ENCODE assay signal across 1 cellular context in the genomic region with DNA sequence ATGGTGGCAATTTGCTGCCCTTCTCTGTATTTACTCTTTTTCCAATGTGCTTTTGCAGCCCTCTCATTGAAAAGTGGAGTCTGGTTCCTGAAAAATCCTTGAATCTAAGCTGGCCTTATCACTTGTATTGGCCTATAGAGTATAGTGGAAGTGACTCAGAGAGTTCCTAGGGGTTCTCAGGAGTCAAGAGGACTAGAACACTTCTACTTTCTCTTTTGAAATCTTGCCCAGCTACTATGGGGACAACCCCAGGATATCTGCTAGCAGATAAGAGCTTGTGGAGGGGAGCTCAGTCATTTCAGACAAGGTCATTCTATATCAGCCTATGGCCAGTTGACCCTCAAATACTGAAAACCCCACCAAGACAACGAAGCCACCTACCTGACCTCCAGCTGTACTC.
TF ChIP-seq lines count a peak whose summit lies in the region.

No MANE protein-coding gene starts in this region.

TF ChIP-seq in K562, 482 proteins besides CTCF, POLR2A, EP300 and RAD21 (continued from another document and continues in another):
- TF ChIP-seq SMARCA4 (IDR thresholded peaks at IDR 0.05): peak; percentile 45; the same call in 1 of the 2 replicates
- TF ChIP-seq, protein P1, sequence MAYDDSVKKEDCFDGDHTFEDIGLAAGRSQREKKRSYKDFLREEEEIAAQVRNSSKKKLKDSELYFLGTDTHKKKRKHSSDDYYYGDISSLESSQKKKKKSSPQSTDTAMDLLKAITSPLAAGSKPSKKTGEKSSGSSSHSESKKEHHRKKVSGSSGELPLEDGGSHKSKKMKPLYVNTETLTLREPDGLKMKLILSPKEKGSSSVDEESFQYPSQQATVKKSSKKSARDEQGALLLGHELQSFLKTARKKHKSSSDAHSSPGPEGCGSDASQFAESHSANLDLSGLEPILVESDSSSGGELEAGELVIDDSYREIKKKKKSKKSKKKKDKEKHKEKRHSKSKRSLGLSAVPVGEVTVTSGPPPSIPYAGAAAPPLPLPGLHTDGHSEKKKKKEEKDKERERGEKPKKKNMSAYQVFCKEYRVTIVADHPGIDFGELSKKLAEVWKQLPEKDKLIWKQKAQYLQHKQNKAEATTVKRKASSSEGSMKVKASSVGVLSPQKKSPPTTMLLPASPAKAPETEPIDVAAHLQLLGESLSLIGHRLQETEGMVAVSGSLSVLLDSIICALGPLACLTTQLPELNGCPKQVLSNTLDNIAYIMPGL (CRISPR knock-in tag; IDR thresholded peaks at IDR 0.05): no peak
- no peak for TF ChIP-seq NCOA2 (IDR thresholded peaks at IDR 0.05; ENCODE audit: partially characterized antibody in 2 of 2)
- peak; percentile 27; the same call in 1 of the 2 replicates for TF ChIP-seq ETV1 (tag; conservative IDR thresholded peaks at IDR 0.05; ENCODE audit: low read depth)
- peak; percentile 74 for TF ChIP-seq JUND (IDR thresholded peaks at IDR 0.05; ENCODE audit: borderline replicate concordance, low read depth, low read length)
- TF ChIP-seq JUND (tag; IDR thresholded peaks at IDR 0.05; ENCODE audit: borderline replicate concordance, low read depth, low read length): peak; percentile 63; the same call in 1 of the 3 replicates
- TF ChIP-seq TBL1XR1 (IDR thresholded peaks at IDR 0.05; ENCODE audit: low read length in 2 of 2): no peak
- no peak for TF ChIP-seq SREBF1 (IDR thresholded peaks at IDR 0.05; ENCODE audit: borderline replicate concordance, low read depth, low read length)
- no peak for TF ChIP-seq ZNF232 (CRISPR knock-in tag; IDR thresholded peaks at IDR 0.05)
- no peak for TF ChIP-seq ZNF253 (CRISPR knock-in tag; conservative IDR thresholded peaks at IDR 0.05)
- TF ChIP-seq, protein P2, sequence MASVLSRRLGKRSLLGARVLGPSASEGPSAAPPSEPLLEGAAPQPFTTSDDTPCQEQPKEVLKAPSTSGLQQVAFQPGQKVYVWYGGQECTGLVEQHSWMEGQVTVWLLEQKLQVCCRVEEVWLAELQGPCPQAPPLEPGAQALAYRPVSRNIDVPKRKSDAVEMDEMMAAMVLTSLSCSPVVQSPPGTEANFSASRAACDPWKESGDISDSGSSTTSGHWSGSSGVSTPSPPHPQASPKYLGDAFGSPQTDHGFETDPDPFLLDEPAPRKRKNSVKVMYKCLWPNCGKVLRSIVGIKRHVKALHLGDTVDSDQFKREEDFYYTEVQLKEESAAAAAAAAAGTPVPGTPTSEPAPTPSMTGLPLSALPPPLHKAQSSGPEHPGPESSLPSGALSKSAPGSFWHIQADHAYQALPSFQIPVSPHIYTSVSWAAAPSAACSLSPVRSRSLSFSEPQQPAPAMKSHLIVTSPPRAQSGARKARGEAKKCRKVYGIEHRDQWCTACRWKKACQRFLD (CRISPR knock-in tag; IDR thresholded peaks at IDR 0.05): no peak
- no peak for TF ChIP-seq HDAC8 (tag; IDR thresholded peaks at IDR 0.05)
- TF ChIP-seq, protein P3, sequence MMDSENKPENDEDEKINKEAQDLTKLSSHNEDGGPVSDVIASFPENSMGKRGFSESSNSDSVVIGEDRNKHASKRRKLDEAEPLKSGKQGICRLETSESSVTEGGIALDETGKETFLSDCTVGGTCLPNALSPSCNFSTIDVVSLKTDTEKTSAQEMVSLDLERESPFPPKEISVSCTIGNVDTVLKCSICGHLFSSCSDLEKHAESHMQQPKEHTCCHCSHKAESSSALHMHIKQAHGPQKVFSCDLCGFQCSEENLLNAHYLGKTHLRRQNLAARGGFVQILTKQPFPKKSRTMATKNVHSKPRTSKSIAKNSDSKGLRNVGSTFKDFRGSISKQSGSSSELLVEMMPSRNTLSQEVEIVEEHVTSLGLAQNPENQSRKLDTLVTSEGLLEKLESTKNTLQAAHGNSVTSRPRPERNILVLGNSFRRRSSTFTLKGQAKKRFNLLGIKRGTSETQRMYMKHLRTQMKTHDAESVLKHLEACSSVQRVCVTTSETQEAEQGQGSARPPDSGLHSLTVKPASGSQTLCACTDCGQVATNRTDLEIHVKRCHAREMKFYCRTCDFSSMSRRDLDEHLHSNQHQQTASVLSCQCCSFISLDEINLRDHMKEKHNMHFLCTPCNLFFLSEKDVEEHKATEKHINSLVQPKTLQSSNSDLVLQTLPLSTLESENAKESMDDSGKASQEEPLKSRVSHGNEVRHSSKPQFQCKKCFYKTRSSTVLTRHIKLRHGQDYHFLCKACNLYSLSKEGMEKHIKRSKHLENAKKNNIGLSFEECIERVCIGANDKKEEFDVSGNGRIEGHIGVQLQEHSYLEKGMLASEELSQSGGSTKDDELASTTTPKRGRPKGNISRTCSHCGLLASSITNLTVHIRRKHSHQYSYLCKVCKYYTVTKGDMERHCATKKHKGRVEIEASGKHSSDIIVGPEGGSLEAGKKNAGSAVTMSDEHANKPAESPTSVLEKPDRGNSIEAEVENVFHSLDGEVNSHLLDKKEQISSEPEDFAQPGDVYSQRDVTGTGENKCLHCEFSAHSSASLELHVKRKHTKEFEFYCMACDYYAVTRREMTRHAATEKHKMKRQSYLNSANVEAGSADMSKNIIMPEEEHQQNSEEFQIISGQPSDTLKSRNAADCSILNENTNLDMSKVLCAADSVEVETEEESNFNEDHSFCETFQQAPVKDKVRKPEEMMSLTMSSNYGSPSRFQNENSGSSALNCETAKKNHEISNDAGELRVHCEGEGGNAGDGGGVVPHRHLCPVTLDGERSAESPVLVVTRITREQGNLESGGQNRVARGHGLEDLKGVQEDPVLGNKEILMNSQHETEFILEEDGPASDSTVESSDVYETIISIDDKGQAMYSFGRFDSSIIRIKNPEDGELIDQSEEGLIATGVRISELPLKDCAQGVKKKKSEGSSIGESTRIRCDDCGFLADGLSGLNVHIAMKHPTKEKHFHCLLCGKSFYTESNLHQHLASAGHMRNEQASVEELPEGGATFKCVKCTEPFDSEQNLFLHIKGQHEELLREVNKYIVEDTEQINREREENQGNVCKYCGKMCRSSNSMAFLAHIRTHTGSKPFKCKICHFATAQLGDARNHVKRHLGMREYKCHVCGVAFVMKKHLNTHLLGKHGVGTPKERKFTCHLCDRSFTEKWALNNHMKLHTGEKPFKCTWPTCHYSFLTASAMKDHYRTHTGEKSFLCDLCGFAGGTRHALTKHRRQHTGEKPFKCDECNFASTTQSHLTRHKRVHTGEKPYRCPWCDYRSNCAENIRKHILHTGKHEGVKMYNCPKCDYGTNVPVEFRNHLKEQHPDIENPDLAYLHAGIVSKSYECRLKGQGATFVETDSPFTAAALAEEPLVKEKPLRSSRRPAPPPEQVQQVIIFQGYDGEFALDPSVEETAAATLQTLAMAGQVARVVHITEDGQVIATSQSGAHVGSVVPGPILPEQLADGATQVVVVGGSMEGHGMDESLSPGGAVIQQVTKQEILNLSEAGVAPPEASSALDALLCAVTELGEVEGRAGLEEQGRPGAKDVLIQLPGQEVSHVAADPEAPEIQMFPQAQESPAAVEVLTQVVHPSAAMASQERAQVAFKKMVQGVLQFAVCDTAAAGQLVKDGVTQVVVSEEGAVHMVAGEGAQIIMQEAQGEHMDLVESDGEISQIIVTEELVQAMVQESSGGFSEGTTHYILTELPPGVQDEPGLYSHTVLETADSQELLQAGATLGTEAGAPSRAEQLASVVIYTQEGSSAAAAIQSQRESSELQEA (IDR thresholded peaks at IDR 0.05; ENCODE audit: low read depth): no peak
- TF ChIP-seq ARID1B (IDR thresholded peaks at IDR 0.05): peak; percentile 54
- no peak for TF ChIP-seq BCOR (IDR thresholded peaks at IDR 0.05)
- no peak for TF ChIP-seq ESRRB (CRISPR knock-in tag; IDR thresholded peaks at IDR 0.05; ENCODE audit: borderline replicate concordance)
- no peak for TF ChIP-seq ZNF146 (CRISPR knock-in tag; IDR thresholded peaks at IDR 0.05; ENCODE audit: unreplicated experiment)
- no peak for TF ChIP-seq ZNF212 (CRISPR knock-in tag; IDR thresholded peaks at IDR 0.05)
- no peak for TF ChIP-seq NR2C2 (CRISPR knock-in tag; IDR thresholded peaks at IDR 0.05)
- peak; percentile 67 for TF ChIP-seq NR2C2 (tag; IDR thresholded peaks at IDR 0.05)
- no peak for TF ChIP-seq ZFP36 (IDR thresholded peaks at IDR 0.05; ENCODE audit: low read depth, low read length, partially characterized antibody)
- no peak for TF ChIP-seq ASH1L (IDR thresholded peaks at IDR 0.05; ENCODE audit: borderline replicate concordance, low read depth, partially characterized antibody)
- TF ChIP-seq, protein P4, sequence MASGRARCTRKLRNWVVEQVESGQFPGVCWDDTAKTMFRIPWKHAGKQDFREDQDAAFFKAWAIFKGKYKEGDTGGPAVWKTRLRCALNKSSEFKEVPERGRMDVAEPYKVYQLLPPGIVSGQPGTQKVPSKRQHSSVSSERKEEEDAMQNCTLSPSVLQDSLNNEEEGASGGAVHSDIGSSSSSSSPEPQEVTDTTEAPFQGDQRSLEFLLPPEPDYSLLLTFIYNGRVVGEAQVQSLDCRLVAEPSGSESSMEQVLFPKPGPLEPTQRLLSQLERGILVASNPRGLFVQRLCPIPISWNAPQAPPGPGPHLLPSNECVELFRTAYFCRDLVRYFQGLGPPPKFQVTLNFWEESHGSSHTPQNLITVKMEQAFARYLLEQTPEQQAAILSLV (tag; IDR thresholded peaks at IDR 0.05): no peak
- TF ChIP-seq, protein P5, sequence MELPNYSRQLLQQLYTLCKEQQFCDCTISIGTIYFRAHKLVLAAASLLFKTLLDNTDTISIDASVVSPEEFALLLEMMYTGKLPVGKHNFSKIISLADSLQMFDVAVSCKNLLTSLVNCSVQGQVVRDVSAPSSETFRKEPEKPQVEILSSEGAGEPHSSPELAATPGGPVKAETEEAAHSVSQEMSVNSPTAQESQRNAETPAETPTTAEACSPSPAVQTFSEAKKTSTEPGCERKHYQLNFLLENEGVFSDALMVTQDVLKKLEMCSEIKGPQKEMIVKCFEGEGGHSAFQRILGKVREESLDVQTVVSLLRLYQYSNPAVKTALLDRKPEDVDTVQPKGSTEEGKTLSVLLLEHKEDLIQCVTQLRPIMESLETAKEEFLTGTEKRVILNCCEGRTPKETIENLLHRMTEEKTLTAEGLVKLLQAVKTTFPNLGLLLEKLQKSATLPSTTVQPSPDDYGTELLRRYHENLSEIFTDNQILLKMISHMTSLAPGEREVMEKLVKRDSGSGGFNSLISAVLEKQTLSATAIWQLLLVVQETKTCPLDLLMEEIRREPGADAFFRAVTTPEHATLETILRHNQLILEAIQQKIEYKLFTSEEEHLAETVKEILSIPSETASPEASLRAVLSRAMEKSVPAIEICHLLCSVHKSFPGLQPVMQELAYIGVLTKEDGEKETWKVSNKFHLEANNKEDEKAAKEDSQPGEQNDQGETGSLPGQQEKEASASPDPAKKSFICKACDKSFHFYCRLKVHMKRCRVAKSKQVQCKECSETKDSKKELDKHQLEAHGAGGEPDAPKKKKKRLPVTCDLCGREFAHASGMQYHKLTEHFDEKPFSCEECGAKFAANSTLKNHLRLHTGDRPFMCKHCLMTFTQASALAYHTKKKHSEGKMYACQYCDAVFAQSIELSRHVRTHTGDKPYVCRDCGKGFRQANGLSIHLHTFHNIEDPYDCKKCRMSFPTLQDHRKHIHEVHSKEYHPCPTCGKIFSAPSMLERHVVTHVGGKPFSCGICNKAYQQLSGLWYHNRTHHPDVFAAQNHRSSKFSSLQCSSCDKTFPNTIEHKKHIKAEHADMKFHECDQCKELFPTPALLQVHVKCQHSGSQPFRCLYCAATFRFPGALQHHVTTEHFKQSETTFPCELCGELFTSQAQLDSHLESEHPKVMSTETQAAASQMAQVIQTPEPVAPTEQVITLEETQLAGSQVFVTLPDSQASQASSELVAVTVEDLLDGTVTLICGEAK (IDR thresholded peaks at IDR 0.05): no peak
- TF ChIP-seq, protein P5 (CRISPR knock-in tag; IDR thresholded peaks at IDR 0.05): no peak
- TF ChIP-seq KAT2B (IDR thresholded peaks at IDR 0.05; ENCODE audit: low read depth, low read length): no peak
- TF ChIP-seq, protein P6, sequence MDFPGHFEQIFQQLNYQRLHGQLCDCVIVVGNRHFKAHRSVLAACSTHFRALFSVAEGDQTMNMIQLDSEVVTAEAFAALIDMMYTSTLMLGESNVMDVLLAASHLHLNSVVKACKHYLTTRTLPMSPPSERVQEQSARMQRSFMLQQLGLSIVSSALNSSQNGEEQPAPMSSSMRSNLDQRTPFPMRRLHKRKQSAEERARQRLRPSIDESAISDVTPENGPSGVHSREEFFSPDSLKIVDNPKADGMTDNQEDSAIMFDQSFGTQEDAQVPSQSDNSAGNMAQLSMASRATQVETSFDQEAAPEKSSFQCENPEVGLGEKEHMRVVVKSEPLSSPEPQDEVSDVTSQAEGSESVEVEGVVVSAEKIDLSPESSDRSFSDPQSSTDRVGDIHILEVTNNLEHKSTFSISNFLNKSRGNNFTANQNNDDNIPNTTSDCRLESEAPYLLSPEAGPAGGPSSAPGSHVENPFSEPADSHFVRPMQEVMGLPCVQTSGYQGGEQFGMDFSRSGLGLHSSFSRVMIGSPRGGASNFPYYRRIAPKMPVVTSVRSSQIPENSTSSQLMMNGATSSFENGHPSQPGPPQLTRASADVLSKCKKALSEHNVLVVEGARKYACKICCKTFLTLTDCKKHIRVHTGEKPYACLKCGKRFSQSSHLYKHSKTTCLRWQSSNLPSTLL (IDR thresholded peaks at IDR 0.05): no peak
- TF ChIP-seq MCM2 (IDR thresholded peaks at IDR 0.05; ENCODE audit: low read depth): no peak
- TF ChIP-seq MEF2D (tag; conservative IDR thresholded peaks at IDR 0.05; ENCODE audit: low read depth): no peak
- TF ChIP-seq STAT5B (CRISPR knock-in tag; IDR thresholded peaks at IDR 0.05): no peak
- TF ChIP-seq CEBPB (tag; IDR thresholded peaks at IDR 0.05): 0 out of 2 replicates have a peak, but pooled peaks have one; percentile 11
